Comparison of ENCODE assay signal across 11 cellular contexts in the genomic region with DNA sequence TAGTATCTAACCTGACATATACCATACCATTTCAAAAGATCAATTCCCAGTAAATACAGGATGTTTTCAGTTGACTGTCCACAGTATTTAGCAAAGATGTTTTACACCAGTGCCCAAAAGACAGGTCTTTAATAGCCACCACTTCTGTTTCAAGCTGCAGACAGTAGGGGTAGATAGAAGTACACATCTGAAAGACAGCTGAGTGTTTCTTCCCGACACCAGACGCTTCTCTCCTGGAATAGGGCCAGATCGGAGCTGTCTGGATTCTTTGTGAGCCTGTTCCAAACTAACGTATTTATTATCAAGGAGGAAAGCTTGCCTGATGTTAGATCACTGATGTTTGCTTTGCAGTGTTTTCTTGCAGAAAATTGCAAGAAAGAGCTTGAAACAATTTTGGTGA.
DNase-seq lines count a peak whose midpoint lies in the region; ATAC-seq and TF ChIP-seq lines count a peak whose summit lies in the region.
"Had no signal": no experiment of that assay in that cellular context is flagged by ENCODE, and none has a peak within 500 bp of the region (broad histone marks: within the 10 kb centered on the region; RNA-seq: fewer than 3 reads in every experiment).

No MANE protein-coding gene starts in this region.

- H3K4me3 ChIP-seq in body of pancreas (no peak overlapping the region), transverse colon (no peak overlapping the region)

- no peak overlapping the region for H3K4me3 Mint-ChIP-seq in activated naive CD4-positive, alpha-beta T cell treated with anti-CD3 and anti-CD28 coated beads, Interleukin-2, amount 10 ng/mL, durations not matched to agents 7 days and 5 days
- H3K4me3 Mint-ChIP-seq: B cell had no signal

- CTCF ChIA-PET in activated naive CD4-positive, alpha-beta T cell treated with anti-CD3 and anti-CD28 coated beads, Interleukin-2, amount 10 ng/mL, durations not matched to agents 7 days and 5 days (lab: Charles Lee), result interaction anchor here (0.9 kb wide), 1 partner anchor 9 kb away, joined by 3 read pairs; no protein-coding TSS in a partner anchor

- no peaks in the 10 kb centered on the region for H3K4me1 ChIP-seq in body of pancreas
- H3K4me1 ChIP-seq in transverse colon, result peaks cover 0 to 27% (median 3%) of the 10 kb centered on the region in 4 donors

- in situ Hi-C loops in transverse colon (cut with MboI; ENCODE audit: low pct_ligation_motif_present in 1 of 4, low pct_unique_long_range_greater_than_20kb in 1 of 4, low sequenced_read_pairs in 3 of 4), result no loop called here

- DNase-seq in Right ventricle myocardium inferior (ENCODE audit: missing footprints) (no peak), cardiac septum (ENCODE audit: low spot score) (no peak), body of pancreas (peak in 3 of 4 donors; percentile 11 to 13 (median 13)), kidney glomerular epithelial cell (lab: John Stamatoyannopoulos, UW) (peak; percentile 47), transverse colon (peak; percentile 8)
- no peak for DNase-seq in activated naive CD4-positive, alpha-beta T cell treated with anti-CD3 and anti-CD28 coated beads, Interleukin-2, amount 10 ng/mL, durations not matched to agents 7 days and 5 days
- DNase-seq: midbrain, NCI-H2029 had no signal

- H3K36me3 ChIP-seq in body of pancreas (replicated peaks in 1 of 2; ENCODE audit: insufficient read depth in 1 of 2, low read depth in 2 of 2) (no peaks in the 10 kb centered on the region), transverse colon (no peaks in the 10 kb centered on the region)

- no peaks in the 10 kb centered on the region for H3K9me3 ChIP-seq in body of pancreas
- no peaks in the 10 kb centered on the region for H3K9me3 ChIP-seq in transverse colon

- intact Hi-C loops in Right ventricle myocardium inferior (cut with DNase I), result loop anchor here (5.0 to 10.0 kb wide), 2 partner anchors 550 to 617 kb away; no protein-coding TSS in a partner anchor
- intact Hi-C loops in cardiac septum (cut with DNase I), result loop anchor here (5.0 kb wide), 3 partner anchors 132 to 1602 kb away; no protein-coding TSS in a partner anchor
- intact Hi-C loops in body of pancreas (cut with DNase I), result no loop called here
- intact Hi-C loops in transverse colon (cut with DNase I; ENCODE audit: low total_unique reads), result loop anchor here (1.0 kb wide), 1 partner anchor 45 kb away; no protein-coding TSS in a partner anchor

- 16 to 22% methylated on average over 4 of the region's 4 CpGs for WGBS in body of pancreas, 2 donors
- 43 to 51% methylated on average over 4 of the region's 4 CpGs for WGBS in transverse colon (ENCODE audit: low coverage in 1 of 2), 2 donors

- H3K27ac ChIP-seq in body of pancreas, result no peak overlapping the region
- H3K27ac ChIP-seq in transverse colon, result no peak overlapping the region

- TF ChIP-seq CTCF in body of pancreas (IDR thresholded peaks at IDR 0.05) (no peak), transverse colon (IDR thresholded peaks at IDR 0.05) (no peak)

- H3K4me1 Mint-ChIP-seq in activated naive CD4-positive, alpha-beta T cell treated with anti-CD3 and anti-CD28 coated beads, Interleukin-2, amount 10 ng/mL, durations not matched to agents 7 days and 5 days, result no peaks in the 10 kb centered on the region
- H3K4me1 Mint-ChIP-seq: B cell had no signal

- H3K27ac Mint-ChIP-seq in activated naive CD4-positive, alpha-beta T cell treated with anti-CD3 and anti-CD28 coated beads, Interleukin-2, amount 10 ng/mL, durations not matched to agents 7 days and 5 days, result no peak overlapping the region
- H3K27ac Mint-ChIP-seq: B cell had no signal

- no peaks in the 10 kb centered on the region for H3K9me3 Mint-ChIP-seq in activated naive CD4-positive, alpha-beta T cell treated with anti-CD3 and anti-CD28 coated beads, Interleukin-2, amount 10 ng/mL, durations not matched to agents 7 days and 5 days

- peaks cover 3% of the 10 kb centered on the region for H3K27me3 Mint-ChIP-seq in activated naive CD4-positive, alpha-beta T cell treated with anti-CD3 and anti-CD28 coated beads, Interleukin-2, amount 10 ng/mL, durations not matched to agents 7 days and 5 days
- H3K27me3 Mint-ChIP-seq: B cell had no signal

- TF ChIP-seq EP300 in transverse colon (IDR thresholded peaks at IDR 0.05; ENCODE audit: low read depth), result no peak

- ATAC-seq in Right ventricle myocardium inferior, result peak; percentile 59
- ATAC-seq in body of pancreas, result no peak
- ATAC-seq in HG03432 (IDR thresholded peaks at IDR 0.05; ENCODE audit: unreplicated experiment), result no peak
- no peak for ATAC-seq in HG02571 (IDR thresholded peaks at IDR 0.05; ENCODE audit: unreplicated experiment)

- TF ChIP-seq POLR2A in body of pancreas (IDR thresholded peaks at IDR 0.05) (no peak), transverse colon (IDR thresholded peaks at IDR 0.05) (no peak)

- no peaks in the 10 kb centered on the region for H3K36me3 Mint-ChIP-seq in activated naive CD4-positive, alpha-beta T cell treated with anti-CD3 and anti-CD28 coated beads, Interleukin-2, amount 10 ng/mL, durations not matched to agents 7 days and 5 days

- H3K27me3 ChIP-seq in body of pancreas (no peaks in the 10 kb centered on the region), transverse colon (no peaks in the 10 kb centered on the region)

Comparison
In these comparisons a context has a peak if more than half of its experiments do, and no peak if none do; other contexts are left out.
1. DNase-seq: peak in body of pancreas (3 of 4), kidney glomerular epithelial cell (single experiment) and transverse colon (single experiment); none in Right ventricle myocardium inferior (single experiment), cardiac septum (single experiment) and activated naive CD4-positive, alpha-beta T cell treated with anti-CD3 and anti-CD28 coated beads, Interleukin-2, amount 10 ng/mL, durations not matched to agents 7 days and 5 days (single experiment).